ENCODE assay signal across 9 cellular contexts in the genomic region with DNA sequence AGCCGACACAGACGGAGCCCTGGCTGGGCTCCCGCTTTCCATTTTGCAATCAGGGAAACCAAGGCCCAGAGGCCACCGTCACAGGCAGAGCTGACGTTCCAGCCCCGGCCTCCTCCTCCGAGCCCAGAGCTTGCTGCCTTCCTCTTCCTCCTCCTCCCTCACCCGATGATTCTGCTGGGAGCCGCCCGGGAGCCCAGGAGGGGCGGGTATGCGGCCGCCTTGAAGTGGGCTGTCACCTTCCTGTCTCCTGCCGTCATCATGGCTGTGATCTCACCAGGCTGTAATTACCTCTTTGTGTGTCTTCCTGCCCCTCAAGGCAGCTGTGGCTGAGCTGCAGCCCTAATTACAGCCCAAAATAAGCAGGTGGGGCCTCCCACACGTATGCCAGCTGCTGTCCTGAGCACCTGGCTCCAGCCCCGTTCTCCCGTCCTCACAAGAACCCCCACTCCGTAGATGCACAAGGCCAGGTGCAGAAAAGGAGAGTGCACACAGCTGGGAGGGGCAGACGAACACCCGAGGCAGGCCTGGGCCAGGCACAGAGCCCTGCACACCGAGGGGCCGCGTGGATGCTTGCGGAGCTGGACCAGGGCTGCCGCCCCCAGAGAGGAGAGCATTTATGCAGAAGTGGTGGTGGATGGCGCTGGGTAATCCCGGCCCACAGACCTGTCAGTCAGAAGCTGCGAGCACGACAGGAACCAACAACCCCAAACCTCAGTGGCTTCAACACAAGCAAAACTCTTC. TPM values are rescaled to one million over a fixed set of nuclear protein-coding genes. Genes with fewer than 3 reads are reported as not detected.
DNase-seq lines count a peak whose midpoint lies in the region; ATAC-seq, FAIRE-seq and TF ChIP-seq lines count a peak whose summit lies in the region.
"Had no signal": no experiment of that assay in that cellular context is flagged by ENCODE, and none has a peak within 500 bp of the region (broad histone marks: within the 10 kb centered on the region; RNA-seq: fewer than 3 reads in every experiment).

No MANE protein-coding gene starts in this region.

- DNase-seq in HT1080 (ENCODE audit: low read depth): peak; percentile 92
- DNase-seq in activated T-helper 1 cell treated with anti-CD3 and anti-CD28 coated beads, Interleukin-2, amount 50 U/mL, for 16 hours (ENCODE audit: low read depth in 1 of 2, low spot score in 1 of 2): peak; percentile 70 to 76
- peak; percentile 58 for DNase-seq in glomerular visceral epithelial cell (ENCODE audit: extremely low spot score)
- DNase-seq in spleen: peak; percentile 92
- no peak for DNase-seq in urothelium cell line (ENCODE audit: low spot score)
- DNase-seq in GOT3 (lab: John Stamatoyannopoulos, UW): no peak

- H3K79me2 ChIP-seq in OCI-LY1 (ENCODE audit: insufficient read depth, low read length): no peaks in the 10 kb centered on the region

- H3K27me3 ChIP-seq in OCI-LY1 (ENCODE audit: insufficient read depth, low read length) (no peaks in the 10 kb centered on the region), spleen (replicated peaks in 1 of 7) (no peaks in the 10 kb centered on the region)

- peak overlapping the region; percentile 50; the same call in 1 of the 2 replicates for H3K9ac ChIP-seq in OCI-LY1 (ENCODE audit: low read length)

- no peak for TF ChIP-seq CTCF in OCI-LY1 (IDR thresholded peaks at IDR 0.05; ENCODE audit: low read length)
- TF ChIP-seq CTCF in spleen (IDR thresholded peaks at IDR 0.05 in 8 of 11, conservative IDR thresholded peaks at IDR 0.05 in 3 of 11): no peak

- FAIRE-seq in urothelium cell line (lab: Jason Lieb, UNC): no peak

- H3K27ac ChIP-seq in OCI-LY1 (ENCODE audit: low read depth, low read length, poor library complexity, severe bottlenecking) (peak overlapping the region; percentile 93), spleen (peak overlapping the region; percentile 58 to 90 (median 84))

- H3K4me1 ChIP-seq in OCI-LY1 (ENCODE audit: insufficient read depth, low read length, severe bottlenecking) (peaks cover 46% of the 10 kb centered on the region), spleen (peaks cover 14 to 63% (median 45%) of the 10 kb centered on the region in 6 donors)

- H3K36me3 ChIP-seq in OCI-LY1 (ENCODE audit: insufficient read depth, low read length): peaks cover 17% of the 10 kb centered on the region
- H3K36me3 ChIP-seq in spleen: peaks cover 0 to 10% (median 0%) of the 10 kb centered on the region in 6 donors

- H3F3A ChIP-seq in OCI-LY1 (ENCODE audit: insufficient read depth, low read length): no peaks in the 10 kb centered on the region

- H3K9me2 ChIP-seq in OCI-LY1 (ENCODE audit: low read depth, low read length): no peaks in the 10 kb centered on the region

- no peak for ATAC-seq in HG02884 (IDR thresholded peaks at IDR 0.05; ENCODE audit: unreplicated experiment)

- H2AFZ ChIP-seq in OCI-LY1 (ENCODE audit: low read length): no peak overlapping the region

- TF ChIP-seq POLR2A in spleen (IDR thresholded peaks at IDR 0.05): no peak

- H3K4me2 ChIP-seq in OCI-LY1 (ENCODE audit: low read length): peak overlapping the region; percentile 61

- no peaks in the 10 kb centered on the region for H4K20me1 ChIP-seq in OCI-LY1 (ENCODE audit: insufficient read depth, low read length)

- peak overlapping the region; percentile 41 for H3K4me3 ChIP-seq in OCI-LY1 (ENCODE audit: low read depth, low read length, poor library complexity, severe bottlenecking)
- peak overlapping the region in 7 of 8 donors; percentile 5 to 62 (median 26) for H3K4me3 ChIP-seq in spleen

- H3K9me3 ChIP-seq in OCI-LY1 (ENCODE audit: low read length) (no peaks in the 10 kb centered on the region), spleen (no peaks in the 10 kb centered on the region)

- 11 to 27% (median 19%) methylated on average over 23 to 29 of the region's 29 CpGs for WGBS in spleen, 5 donors

- intact Hi-C loops in spleen (cut with DNase I; ENCODE audit: low total_unique reads): no loop called here

RNA-seq across cellular contexts. Expression of a gene that starts 4.0 kb away (rescaled TPM):
- 40.7 and 48.2 TPM in 2 replicates for total RNA-seq in HT1080 (2014; rRNA removed; shearing (Covaris generic))
- 24.0 and 37.4 TPM in 2 replicates for polyA plus RNA-seq in HT1080 (2015; cell fraction: cytosol; rRNA removed)
- 20.6 and 23.8 TPM in 2 replicates for polyA plus RNA-seq in HT1080 (2015; cell fraction: nucleus; rRNA removed)
- 10 to 100 TPM; 16.1 to 23.7 (median 19.5) TPM for total RNA-seq in spleen
- polyA plus RNA-seq in spleen: 10 to 100 TPM in 2 of 3 donors, 1 to 10 TPM in 1; 9.8 to 24.4 (median 19.4) TPM

RNA-seq across cellular contexts. Expression of a gene that starts 15.0 kb away (rescaled TPM):
- not detected in 2 replicates for total RNA-seq in HT1080 (2014; rRNA removed; shearing (Covaris generic))
- not detected in 2 replicates for polyA plus RNA-seq in HT1080 (2015; cell fraction: cytosol; rRNA removed)
- polyA plus RNA-seq in HT1080 (2015; cell fraction: nucleus; rRNA removed): 0.79 and 1.0 TPM in 2 replicates
- total RNA-seq in spleen: 10 to 100 TPM in 3 of 7 donors, 1 to 10 TPM in 4; 5.1 to 33.6 (median 5.9) TPM
- 10 to 100 TPM in 1 of 3 donors, 1 to 10 TPM in 2; 3.0 to 23.9 (median 3.4) TPM for polyA plus RNA-seq in spleen

RNA-seq across cellular contexts. Expression of a gene that starts 20.3 kb away (rescaled TPM):
- 107 and 110 TPM in 2 replicates for total RNA-seq in HT1080 (2014; rRNA removed; shearing (Covaris generic))
- 51.4 and 65.4 TPM in 2 replicates for polyA plus RNA-seq in HT1080 (2015; cell fraction: cytosol; rRNA removed)
- 31.6 and 41.6 TPM in 2 replicates for polyA plus RNA-seq in HT1080 (2015; cell fraction: nucleus; rRNA removed)
- total RNA-seq in spleen: 10 to 100 TPM; 36.5 to 52.4 (median 48.3) TPM
- 10 to 100 TPM; 35.9 to 83.9 (median 68.7) TPM for polyA plus RNA-seq in spleen

RNA-seq across cellular contexts. Expression of a gene that starts 32.6 kb away (rescaled TPM):
- total RNA-seq in HT1080 (2014; rRNA removed; shearing (Covaris generic)): not detected in 2 replicates
- not detected in 2 replicates for polyA plus RNA-seq in HT1080 (2015; cell fraction: cytosol; rRNA removed)
- not detected in 2 replicates for polyA plus RNA-seq in HT1080 (2015; cell fraction: nucleus; rRNA removed)
- 10 to 100 TPM in 4 of 7 donors, 1 to 10 TPM in 3; 3.9 to 19.5 (median 13.5) TPM for total RNA-seq in spleen
- polyA plus RNA-seq in spleen: 10 to 100 TPM in 2 of 3 donors, 1 to 10 TPM in 1; 9.4 to 19.1 (median 16.3) TPM

RNA-seq across cellular contexts. Expression of a gene that starts 50.4 kb away (rescaled TPM):
- 0.03 TPM in 1 of 2 replicates, not detected in the other for total RNA-seq in HT1080 (2014; rRNA removed; shearing (Covaris generic))
- 0.03 TPM in 1 of 2 replicates, not detected in the other for polyA plus RNA-seq in HT1080 (2015; cell fraction: cytosol; rRNA removed)
- 0.25 and 0.49 TPM in 2 replicates for polyA plus RNA-seq in HT1080 (2015; cell fraction: nucleus; rRNA removed)
- total RNA-seq in spleen: 10 to 100 TPM; 25.5 to 90.1 (median 43.2) TPM
- polyA plus RNA-seq in spleen: 100 to 1,000 TPM in 1 of 3 donors, 10 to 100 TPM in 2; 19.6 to 123 (median 78.5) TPM
- total RNA-seq: T-helper 2 cell treated with Interferon-gamma antibody and Interleukin-4, amounts not matched to agents 100 ng/mL and 5 ng/mL, for 36 hours had no signal

Comparison
In these comparisons a context has a peak if more than half of its experiments do, and no peak if none do; other contexts are left out.
1. DNase-seq: peak in HT1080 (single experiment), activated T-helper 1 cell treated with anti-CD3 and anti-CD28 coated beads, Interleukin-2, amount 50 U/mL, for 16 hours (2 of 2), glomerular visceral epithelial cell (single experiment) and spleen (single experiment); none in urothelium cell line (single experiment) and GOT3 (single experiment).